27 cellular contexts compared by ENCODE assay signal in the genomic region with DNA sequence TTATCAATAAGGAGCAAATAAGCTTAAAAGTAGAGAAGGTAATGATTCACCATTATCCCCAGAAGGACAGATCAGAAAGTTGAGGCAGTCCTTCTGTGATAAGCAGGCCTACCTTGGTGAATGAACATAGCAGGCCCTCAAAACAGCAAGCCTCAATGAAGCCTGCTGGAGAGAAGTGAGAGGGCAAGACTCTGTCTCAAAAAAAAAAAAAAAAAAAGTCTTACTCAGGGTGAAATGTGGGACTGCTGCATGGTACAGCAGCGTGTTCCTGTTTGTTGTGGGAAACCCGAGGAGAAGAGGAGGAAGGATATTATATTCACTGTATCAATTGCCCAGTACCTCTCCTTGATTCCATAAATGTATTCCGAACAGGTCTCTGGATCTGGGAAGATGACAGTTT.
"Had no signal": no experiment of that assay in that cellular context is flagged by ENCODE, and none has a peak within 500 bp of the region (broad histone marks: within the 10 kb centered on the region; RNA-seq: fewer than 3 reads in every experiment).

No MANE protein-coding gene starts in this region.

- H3K27me3 Mint-ChIP-seq: activated CD8-positive, alpha-beta T cell treated with anti-CD3 and anti-CD28 coated beads for 36 hours; activated naive CD8-positive, alpha-beta T cell treated with anti-CD3 and anti-CD28 coated beads for 36 hours; activated T-helper 17 cell treated with anti-CD3 and anti-CD28 coated beads, Interleukin-2, amount 50 U/mL, for 72 hours had no signal

- H3K4me1 Mint-ChIP-seq: activated naive CD8-positive, alpha-beta T cell treated with anti-CD3 and anti-CD28 coated beads for 36 hours had no signal

- H3K36me3 Mint-ChIP-seq: activated naive CD8-positive, alpha-beta T cell treated with anti-CD3 and anti-CD28 coated beads for 36 hours had no signal

- H3K36me3 ChIP-seq: brain microvascular endothelial cell had no signal

- FAIRE-seq: TTC549 had no signal

- DNase-seq: activated CD4-positive, alpha-beta T cell treated with anti-CD3 and anti-CD28 coated beads, Interleukin-2, amount 10 ng/mL, durations not matched to agents 24 days and 14 days; activated CD4-positive, alpha-beta T cell treated with anti-CD3 and anti-CD28 coated beads, Interleukin-2, amount 50 U/mL, for 4 hours; activated CD8-positive, alpha-beta T cell treated with anti-CD3 and anti-CD28 coated beads for 36 hours; activated effector memory CD4-positive, alpha-beta T cell treated with anti-CD3 and anti-CD28 coated beads, Interleukin-2, amount 50 U/mL, for 16 hours; activated naive CD4-positive, alpha-beta T cell; activated naive CD4-positive, alpha-beta T cell treated with anti-CD3 and anti-CD28 coated beads, Interleukin-2, amount 50 U/mL, for 16 hours; activated naive CD8-positive, alpha-beta T cell treated with anti-CD3 and anti-CD28 coated beads for 36 hours; activated T-cell treated with anti-CD3 and anti-CD28 coated beads, Interleukin-2, amount 50 U/mL, for 1 hour; activated T-cell treated with anti-CD3 and anti-CD28 coated beads, Interleukin-2, amount 50 U/mL, for 72 hours; amniotic stem cell; aorta; brain microvascular endothelial cell; central memory CD4-positive, alpha-beta T cell; Kasumi-1; KG1; MM.1S; MV-4-11; NCI-H1092; NCI-H1436 treated with DMSO at 0.1 percent for 48 hours; NCI-H1694 treated with DMSO at 0.1 percent for 48 hours; NCI-H2029; NCI-H510A treated with DMSO at 0.1 percent for 48 hours; Right ventricle myocardium superior had no signal

- H3K27ac ChIP-seq: brain microvascular endothelial cell had no signal

- H3K27ac Mint-ChIP-seq: activated CD4-positive, alpha-beta T cell treated with anti-CD3 and anti-CD28 coated beads, Interleukin-2, amount 10 ng/mL, durations not matched to agents 24 days and 14 days; activated CD8-positive, alpha-beta T cell treated with anti-CD3 and anti-CD28 coated beads for 36 hours; activated naive CD8-positive, alpha-beta T cell treated with anti-CD3 and anti-CD28 coated beads for 36 hours; activated T-cell treated with anti-CD3 and anti-CD28 coated beads, Interleukin-2, amount 50 U/mL, for 72 hours; activated T-helper 17 cell treated with anti-CD3 and anti-CD28 coated beads, Interleukin-2, amount 50 U/mL, for 72 hours; T-helper 1 cell treated with Interleukin-12 subunit alpha and Interleukin-12 subunit beta and Interleukin-4 antibody, amounts not matched to agents 30 μg/mL and 1 μg/mL, for 36 hours; T-helper 2 cell treated with Interferon-gamma antibody and Interleukin-4, amounts not matched to agents 5 μg/mL and 100 μg/mL, for 36 hours had no signal

- H3K9me3 Mint-ChIP-seq: activated CD4-positive, alpha-beta T cell treated with anti-CD3 and anti-CD28 coated beads, Interleukin-2, amount 10 ng/mL, durations not matched to agents 24 days and 14 days; activated CD8-positive, alpha-beta T cell treated with anti-CD3 and anti-CD28 coated beads for 36 hours; activated naive CD8-positive, alpha-beta T cell treated with anti-CD3 and anti-CD28 coated beads for 36 hours; activated T-cell treated with anti-CD3 and anti-CD28 coated beads, Interleukin-2, amount 50 U/mL, for 72 hours; activated T-helper 17 cell treated with anti-CD3 and anti-CD28 coated beads, Interleukin-2, amount 50 U/mL, for 72 hours; T-helper 1 cell treated with Interleukin-12 subunit alpha and Interleukin-12 subunit beta and Interleukin-4 antibody, amounts not matched to agents 30 μg/mL and 1 μg/mL, for 36 hours; T-helper 2 cell treated with Interferon-gamma antibody and Interleukin-4, amounts not matched to agents 5 μg/mL and 100 μg/mL, for 36 hours had no signal

- ATAC-seq: activated CD8-positive, alpha-beta T cell treated with anti-CD3 and anti-CD28 coated beads for 36 hours; activated T-cell treated with anti-CD3 and anti-CD28 coated beads, Interleukin-2, amount 50 U/mL, for 72 hours; activated T-helper 17 cell treated with anti-CD3 and anti-CD28 coated beads, Interleukin-2, amount 50 U/mL, for 72 hours had no signal

- H3K27me3 ChIP-seq: brain microvascular endothelial cell had no signal

- H3K4me3 Mint-ChIP-seq: activated CD4-positive, alpha-beta T cell treated with anti-CD3 and anti-CD28 coated beads, Interleukin-2, amount 10 ng/mL, durations not matched to agents 24 days and 14 days; activated CD8-positive, alpha-beta T cell treated with anti-CD3 and anti-CD28 coated beads for 36 hours; activated naive CD8-positive, alpha-beta T cell treated with anti-CD3 and anti-CD28 coated beads for 36 hours; activated T-cell treated with anti-CD3 and anti-CD28 coated beads, Interleukin-2, amount 50 U/mL, for 72 hours; activated T-helper 17 cell treated with anti-CD3 and anti-CD28 coated beads, Interleukin-2, amount 50 U/mL, for 72 hours; T-helper 1 cell treated with Interleukin-12 subunit alpha and Interleukin-12 subunit beta and Interleukin-4 antibody, amounts not matched to agents 30 μg/mL and 1 μg/mL, for 36 hours; T-helper 2 cell treated with Interferon-gamma antibody and Interleukin-4, amounts not matched to agents 5 μg/mL and 100 μg/mL, for 36 hours had no signal
